ENCODE assay signal across 26 cellular contexts in genomic region chr12:6694701-6695100, GRCh38. TPM values are rescaled to one million over a fixed set of nuclear protein-coding genes. Genes with fewer than 3 reads are reported as not detected.
A peak's percentile ranks its signal among the peaks of the same experiment; 100 is the strongest.
DNase-seq lines count a peak whose midpoint lies in the region; ATAC-seq and TF ChIP-seq lines count a peak whose summit lies in the region.
"Had no signal": no experiment of that assay in that cellular context is flagged by ENCODE, and none has a peak within 500 bp of the region (broad histone marks: within the 10 kb centered on the region; RNA-seq: fewer than 3 reads in every experiment).

No MANE protein-coding gene starts in this region.

- H2AFZ ChIP-seq in OCI-LY7 (ENCODE audit: low read length): no peak overlapping the region
- H2AFZ ChIP-seq: GM23248 had no signal

- no peak overlapping the region for H3K27ac ChIP-seq in HEK293 (ENCODE audit: extremely low read depth, low read depth, low read length)
- peak overlapping the region; percentile 96 for H3K27ac ChIP-seq in OCI-LY7 (ENCODE audit: low read depth, low read length, poor library complexity, severe bottlenecking)
- H3K27ac ChIP-seq: A549, GM23248, Peyer's patch had no signal

- TF ChIP-seq CTCF in HEK293 (tag by site-specific recombination; IDR thresholded peaks at IDR 0.05) (no peak), OCI-LY7 (conservative IDR thresholded peaks at IDR 0.05; ENCODE audit: low read length) (no peak), endothelial cell (IDR thresholded peaks at IDR 0.05; ENCODE audit: unreplicated experiment) (no peak)

- no peaks in the 10 kb centered on the region for H3K9me3 Mint-ChIP-seq in endothelial cell (ENCODE audit: unreplicated experiment)
- H3K9me3 Mint-ChIP-seq in stimulated activated effector memory CD8-positive, alpha-beta T cell treated with anti-CD3 and anti-CD28 coated beads, Interleukin-12 subunit alpha, Interleukin-12 subunit beta, amount 100 ng/mL, for 72 hours: no peaks in the 10 kb centered on the region

- POLR2A ChIA-PET in HEK293 (lab: Yijun Ruan, JAX) (interaction anchor here (1.5 kb wide), 1 partner anchor 81 kb away, joined by 3 read pairs; no protein-coding TSS in a partner anchor), OCI-LY7 (lab: Charles Lee) (no interaction called here)

- peaks cover 0 to 24% of the 10 kb centered on the region in 2 experiments; a peak in 1 of 3 replicates for H3K36me3 ChIP-seq in HEK293 (ENCODE audit: control insufficient read depth in 2 of 2, insufficient read depth in 1 of 2, low read length in 2 of 2)
- peaks cover 13% of the 10 kb centered on the region; the same call in 1 of the 2 replicates for H3K36me3 ChIP-seq in OCI-LY7 (ENCODE audit: insufficient read depth, low read length)
- H3K36me3 ChIP-seq: Peyer's patch had no signal

- H3K4me1 ChIP-seq in HEK293 (ENCODE audit: control insufficient read depth, insufficient read depth, low read length): peaks cover 4% of the 10 kb centered on the region; the same call in 1 of the 2 replicates
- peaks cover 92% of the 10 kb centered on the region for H3K4me1 ChIP-seq in OCI-LY7 (ENCODE audit: insufficient read depth, low read length, poor library complexity, severe bottlenecking)

- H3K9me3 ChIP-seq in HEK293 (ENCODE audit: control insufficient read depth, insufficient read depth, low read depth, low read length) (no peaks in the 10 kb centered on the region), OCI-LY7 (ENCODE audit: low read length) (no peaks in the 10 kb centered on the region)
- H3K9me3 ChIP-seq: A549, HAP-1, Peyer's patch had no signal

- H3K4me1 Mint-ChIP-seq in endothelial cell (ENCODE audit: unreplicated experiment): peaks cover 31% of the 10 kb centered on the region
- peaks cover 36% of the 10 kb centered on the region for H3K4me1 Mint-ChIP-seq in stimulated activated effector memory CD8-positive, alpha-beta T cell treated with anti-CD3 and anti-CD28 coated beads, Interleukin-12 subunit alpha, Interleukin-12 subunit beta, amount 100 ng/mL, for 72 hours

- CTCF ChIA-PET in HEK293 (lab: Yijun Ruan, JAX): interaction anchor here (0.7 to 1.0 kb wide), 2 partner anchors 29 to 76 kb away, joined by 3 to 5 read pairs; partner anchors contain the start of gene COPS7A
- CTCF ChIA-PET in OCI-LY7 (lab: Charles Lee; ENCODE audit: unreplicated experiment): no interaction called here

- H3K36me3 Mint-ChIP-seq in endothelial cell (ENCODE audit: low read depth, unreplicated experiment): peaks cover 28% of the 10 kb centered on the region
- H3K36me3 Mint-ChIP-seq in stimulated activated effector memory CD8-positive, alpha-beta T cell treated with anti-CD3 and anti-CD28 coated beads, Interleukin-12 subunit alpha, Interleukin-12 subunit beta, amount 100 ng/mL, for 72 hours: peaks cover 5% of the 10 kb centered on the region
- H3K36me3 Mint-ChIP-seq: CD4-positive, CD25-positive, alpha-beta regulatory T cell had no signal

- DNase-seq in OCI-LY7 (ENCODE audit: low spot score) (no peak), endothelial cell (ENCODE audit: low spot score) (no peak), amygdala (lab: John Stamatoyannopoulos, UW) (no peak), KBM-7 (no peak)
- no peak for DNase-seq in stimulated activated effector memory CD8-positive, alpha-beta T cell treated with anti-CD3 and anti-CD28 coated beads, Interleukin-12 subunit alpha, Interleukin-12 subunit beta, amount 100 ng/mL, for 72 hours (ENCODE audit: low spot score in 2 of 2)
- no peak for DNase-seq in activated T-cell treated with anti-CD3 and anti-CD28 coated beads, Interleukin-2, amount 50 U/mL, for 1 hour
- DNase-seq: CD4-positive, CD25-positive, alpha-beta regulatory T cell; DMS79 treated with DMSO at 0.1 percent for 48 hours; GM23248; NCI-H1105; NCI-H146; NCI-H2081; NCI-H2171; NCI-H345; NCI-H524 treated with DMSO at 0.1 percent for 48 hours; NCI-H82; Peyer's patch; Right ventricle myocardium superior; SW 1271 had no signal

- H4K20me1 ChIP-seq in OCI-LY7 (ENCODE audit: insufficient read depth, low read length): no peaks in the 10 kb centered on the region

- H3K4me3 Mint-ChIP-seq in endothelial cell (ENCODE audit: unreplicated experiment): no peak overlapping the region
- no peak overlapping the region for H3K4me3 Mint-ChIP-seq in stimulated activated effector memory CD8-positive, alpha-beta T cell treated with anti-CD3 and anti-CD28 coated beads, Interleukin-12 subunit alpha, Interleukin-12 subunit beta, amount 100 ng/mL, for 72 hours
- H3K4me3 Mint-ChIP-seq: B cell; CD4-positive, CD25-positive, alpha-beta regulatory T cell had no signal

- no peak overlapping the region for H3K4me3 ChIP-seq in HEK293 (ENCODE audit: low read depth, low read length)
- no peak overlapping the region for H3K4me3 ChIP-seq in OCI-LY7 (ENCODE audit: low read depth, low read length, poor library complexity, severe bottlenecking)
- H3K4me3 ChIP-seq: A549, GM23248, HAP-1, Peyer's patch had no signal

- no peaks in the 10 kb centered on the region for H3K9me2 ChIP-seq in OCI-LY7 (ENCODE audit: insufficient read depth, low read length)

- peaks cover 21% of the 10 kb centered on the region; the same call in 1 of the 2 replicates for H3K79me2 ChIP-seq in OCI-LY7 (ENCODE audit: insufficient read depth, low read depth, low read length)

- peak overlapping the region; percentile 93 for H3K4me2 ChIP-seq in OCI-LY7 (ENCODE audit: low read length)
- H3K4me2 ChIP-seq: A549 had no signal

- peaks cover 20% of the 10 kb centered on the region for H3K27me3 Mint-ChIP-seq in endothelial cell (ENCODE audit: unreplicated experiment)
- H3K27me3 Mint-ChIP-seq: B cell had no signal

- intact Hi-C loops in OCI-LY7 (cut with micrococcal nuclease; ENCODE audit: unreplicated experiment): loop anchor here (5.0 to 10.0 kb wide), 2 partner anchors 202 to 270 kb away; partner anchors contain the start of genes MRPL51 and NCAPD2

- ATAC-seq in stimulated activated effector memory CD8-positive, alpha-beta T cell treated with anti-CD3 and anti-CD28 coated beads, Interleukin-12 subunit alpha, Interleukin-12 subunit beta, amount 100 ng/mL, for 72 hours: peak; percentile 4
- ATAC-seq in SK-N-SH treated with all-trans-retinoic acid at 6 μM for 48 hours: no peak
- ATAC-seq: A549 had no signal

- no TSS peak for BruUV-seq in OCI-LY7 (replicated peaks; lab: Mats Ljungman, UMichigan)

- in situ Hi-C loops in KBM-7 (cut with MboI; ENCODE audit: low pct_unique_long_range_greater_than_20kb, low sequenced_read_pairs): no loop called here

- H3K27ac Mint-ChIP-seq in endothelial cell (ENCODE audit: unreplicated experiment): peak overlapping the region; percentile 57
- H3K27ac Mint-ChIP-seq in stimulated activated effector memory CD8-positive, alpha-beta T cell treated with anti-CD3 and anti-CD28 coated beads, Interleukin-12 subunit alpha, Interleukin-12 subunit beta, amount 100 ng/mL, for 72 hours: peak overlapping the region; percentile 58
- H3K27ac Mint-ChIP-seq: B cell had no signal

TF ChIP-seq in HEK293, 187 proteins besides CTCF, POLR2A, EP300 and RAD21:
- peak; percentile 80 for TF ChIP-seq ZNF623 (tag by site-specific recombination; IDR thresholded peaks at IDR 0.05)
- no peak for TF ChIP-seq ZNF670 (tag by site-specific recombination; IDR thresholded peaks at IDR 0.05; ENCODE audit: low read depth)

TF ChIP-seq in SK-N-SH treated with all-trans-retinoic acid at 6 μM for 48 hours, 23 proteins besides CTCF, POLR2A, EP300 and RAD21:
- no peak for TF ChIP-seq ZC3H10 (CRISPR knock-in tag; IDR thresholded peaks at IDR 0.05)
- no peak for TF ChIP-seq ISL1 (CRISPR knock-in tag; IDR thresholded peaks at IDR 0.05)
- TF ChIP-seq ZNF8 (CRISPR knock-in tag; IDR thresholded peaks at IDR 0.05): no peak
- TF ChIP-seq POU6F1 (CRISPR knock-in tag; IDR thresholded peaks at IDR 0.05; ENCODE audit: borderline replicate concordance, low read depth): no peak

RNA-seq across cellular contexts. Expression of gene ZNF384, which starts 5.5 kb away (rescaled TPM):
- total RNA-seq in OCI-LY7 (2014; rRNA removed; shearing (Covaris generic)): 48.2 and 48.6 TPM in 2 replicates
- total RNA-seq in OCI-LY7 (2022) (95.5 and 109 TPM in 2 replicates), endothelial cell (ENCODE audit: unreplicated experiment) (85.2 TPM)

RNA-seq across cellular contexts. Expression of gene PIANP, which starts 5.9 kb away (rescaled TPM):
- 0.98 and 1.2 TPM in 2 replicates for total RNA-seq in OCI-LY7 (2014; rRNA removed; shearing (Covaris generic))
- 15.2 and 15.4 TPM in 2 replicates for total RNA-seq in OCI-LY7 (2022)
- 2.0 TPM for total RNA-seq in endothelial cell (ENCODE audit: unreplicated experiment)
- total RNA-seq: CD4-positive, CD25-positive, alpha-beta regulatory T cell; Peyer's patch; SK-MEL-5 had no signal

RNA-seq across cellular contexts. Expression of gene COPS7A, which starts 29.1 kb away (rescaled TPM):
- total RNA-seq in OCI-LY7 (2014; rRNA removed; shearing (Covaris generic)): 64.8 and 71.2 TPM in 2 replicates
- total RNA-seq in OCI-LY7 (2022) (51.1 and 53.8 TPM in 2 replicates), endothelial cell (ENCODE audit: unreplicated experiment) (25.1 TPM)

RNA-seq across cellular contexts. Expression of gene ING4, which starts 31.8 kb away (rescaled TPM):
- 27.1 and 38.1 TPM in 2 replicates for total RNA-seq in OCI-LY7 (2014; rRNA removed; shearing (Covaris generic))
- total RNA-seq in OCI-LY7 (2022) (30.8 and 37.0 TPM in 2 replicates), endothelial cell (ENCODE audit: unreplicated experiment) (41.3 TPM)

RNA-seq across cellular contexts. Expression of gene ACRBP, which starts 47.5 kb away (rescaled TPM):
- 3.6 and 4.4 TPM in 2 replicates for total RNA-seq in OCI-LY7 (2014; rRNA removed; shearing (Covaris generic))
- total RNA-seq in OCI-LY7 (2022) (9.3 and 9.4 TPM in 2 replicates), endothelial cell (ENCODE audit: unreplicated experiment) (19.3 TPM)
- total RNA-seq: GM23248, HT1080 had no signal
